8 cellular contexts compared by ENCODE assay signal in the genomic region with DNA sequence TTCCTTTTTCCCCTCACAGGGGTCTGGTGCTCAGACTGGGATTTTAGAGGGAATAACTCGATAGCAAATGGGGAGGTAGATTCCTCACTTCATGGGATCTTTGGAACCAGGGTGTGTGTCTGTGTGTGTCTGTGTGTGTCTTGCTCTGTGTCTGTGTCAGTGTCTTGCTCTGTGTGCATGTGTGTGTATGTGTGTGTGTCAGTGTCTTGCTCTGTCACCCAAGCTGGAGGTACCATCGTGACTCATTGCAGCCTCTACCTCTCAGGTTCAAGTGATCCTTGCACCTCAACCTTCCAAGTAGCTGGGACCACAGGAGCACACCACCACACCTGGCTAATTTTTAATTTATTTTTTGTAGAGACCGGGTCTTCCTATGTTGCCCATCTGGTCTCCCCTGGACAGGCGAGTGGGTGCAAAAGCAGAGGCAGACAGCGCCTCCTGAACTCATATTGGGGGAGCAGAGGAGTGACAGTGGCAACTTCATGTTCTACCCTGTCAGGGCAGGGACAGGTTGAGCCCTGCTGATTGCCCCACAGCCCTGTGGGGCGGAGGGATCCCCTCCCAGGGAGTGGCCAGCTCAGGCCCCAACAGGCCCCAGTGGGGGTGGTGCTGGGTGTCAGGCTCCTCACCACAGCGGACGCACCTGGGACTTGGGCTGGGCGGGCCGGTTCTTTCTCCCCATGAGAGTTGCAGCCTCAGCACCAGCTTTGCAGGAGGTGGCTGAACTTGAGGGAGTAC. TPM values are rescaled to one million over a fixed set of nuclear protein-coding genes. Genes with fewer than 3 reads are reported as not detected.
DNase-seq lines count a peak whose midpoint lies in the region; ATAC-seq and TF ChIP-seq lines count a peak whose summit lies in the region.

No MANE protein-coding gene starts in this region.

- no peak for TF ChIP-seq CTCF in DOHH2 (IDR thresholded peaks at IDR 0.05; ENCODE audit: low read depth, low read length, poor library complexity, severe bottlenecking)
- TF ChIP-seq CTCF in OCI-LY3 (IDR thresholded peaks at IDR 0.05; ENCODE audit: low read depth, low read length): no peak
- TF ChIP-seq CTCF in lower leg skin (IDR thresholded peaks at IDR 0.05): no peak

- H3K4me2 ChIP-seq in DOHH2 (ENCODE audit: low read length): peak overlapping the region; percentile 96
- H3K4me2 ChIP-seq in OCI-LY3 (ENCODE audit: low read length): peak overlapping the region; percentile 83

- peak overlapping the region; percentile 87 for H3K27ac ChIP-seq in DOHH2 (ENCODE audit: low read depth, low read length)
- H3K27ac ChIP-seq in OCI-LY3 (ENCODE audit: low read length): no peak overlapping the region

- intact Hi-C loops in lower leg skin (cut with DNase I; ENCODE audit: low total_unique reads): no loop called here

- no peaks in the 10 kb centered on the region; the same call in 1 of the 2 replicates for H3K79me2 ChIP-seq in DOHH2 (ENCODE audit: control insufficient read depth, low read length)
- H3K79me2 ChIP-seq in OCI-LY3 (ENCODE audit: low read length): no peaks in the 10 kb centered on the region

- H3K27me3 ChIP-seq in DOHH2 (ENCODE audit: control insufficient read depth, low read length): no peaks in the 10 kb centered on the region
- no peaks in the 10 kb centered on the region for H3K27me3 ChIP-seq in OCI-LY3 (ENCODE audit: low read depth, low read length)

- H3K9me2 ChIP-seq in DOHH2 (replicated peaks; ENCODE audit: control insufficient read depth, low read length): no peaks in the 10 kb centered on the region

- H3K4me3 ChIP-seq in DOHH2 (ENCODE audit: low read length) (peak overlapping the region; percentile 70), OCI-LY3 (ENCODE audit: low read length) (no peak overlapping the region), lower leg skin (ENCODE audit: low read depth, poor library complexity, severe bottlenecking) (no peak overlapping the region)

- no peak for TF ChIP-seq POLR2A in lower leg skin (IDR thresholded peaks at IDR 0.05)

- H3F3A ChIP-seq in DOHH2 (ENCODE audit: control insufficient read depth, insufficient read depth): peaks cover 10% of the 10 kb centered on the region

- H4K20me1 ChIP-seq in DOHH2 (ENCODE audit: control insufficient read depth, insufficient read depth, low read depth, low read length) (no peaks in the 10 kb centered on the region), OCI-LY3 (ENCODE audit: insufficient read depth, low read length) (no peaks in the 10 kb centered on the region)

- H3K4me1 ChIP-seq in DOHH2 (ENCODE audit: control insufficient read depth, low read length) (peaks cover 80% of the 10 kb centered on the region), OCI-LY3 (ENCODE audit: low read length) (peaks cover 35% of the 10 kb centered on the region)

- no peak overlapping the region for H2AFZ ChIP-seq in OCI-LY3 (ENCODE audit: low read depth, low read length)

- WGBS in lower leg skin, 2 donors: 41 to 64% methylated on average over 10 of the region's 10 CpGs

- DNase-seq in lower leg skin (ENCODE audit: low spot score in 2 of 2): peak; percentile 73 to 91
- no peak for DNase-seq in DMS53 treated with DMSO at 0.1 percent for 48 hours (lab: John Stamatoyannopoulos, UW; ENCODE audit: unreplicated experiment)
- DNase-seq in NCI-H69 (lab: John Stamatoyannopoulos, UW): no peak
- no peak for DNase-seq in SIG-M5 treated with dmso at 0.1 percent for 504 hours (lab: John Stamatoyannopoulos, UW; ENCODE audit: unreplicated experiment)
- no peak for DNase-seq in DMS114 treated with DMSO at 0.1 percent for 48 hours (lab: John Stamatoyannopoulos, UW; ENCODE audit: unreplicated experiment)

- peak overlapping the region; percentile 58; the same call in 1 of the 2 replicates for H3K9ac ChIP-seq in OCI-LY3 (ENCODE audit: low read length)

- H3K36me3 ChIP-seq in DOHH2 (ENCODE audit: control insufficient read depth, low read length) (no peaks in the 10 kb centered on the region), OCI-LY3 (replicated peaks; ENCODE audit: low read depth, low read length) (no peaks in the 10 kb centered on the region)

- H3K9me3 ChIP-seq in DOHH2 (ENCODE audit: control insufficient read depth, insufficient read depth, low read length) (no peaks in the 10 kb centered on the region), OCI-LY3 (ENCODE audit: insufficient read depth, low read length) (no peaks in the 10 kb centered on the region)

- peak; percentile 61 for ATAC-seq in GM21619 (IDR thresholded peaks at IDR 0.05; ENCODE audit: unreplicated experiment)

RNA-seq across cellular contexts. Expression of a gene that starts 10.4 kb away (rescaled TPM):
- total RNA-seq in lower leg skin: 100 to 1,000 TPM in 3 of 4 donors, 10 to 100 TPM in 1; 89.2 to 151 (median 106) TPM

RNA-seq across cellular contexts. Expression of a gene that starts 43.0 kb away (rescaled TPM):
- 10 to 100 TPM in 3 of 4 donors, 1 to 10 TPM in 1; 10.0 to 32.2 (median 22.9) TPM for total RNA-seq in lower leg skin

RNA-seq across cellular contexts. Expression of a gene that starts 43.2 kb away (rescaled TPM):
- total RNA-seq in lower leg skin: 1 to 10 TPM; 2.6 to 5.5 (median 3.9) TPM

RNA-seq across cellular contexts. Expression of a gene that starts 58.6 kb away (rescaled TPM):
- under 1 TPM in 1 of 4 donors, not detected in 3; 0.63 TPM for total RNA-seq in lower leg skin

Comparison
In these comparisons a context has a peak if more than half of its experiments do, and no peak if none do; other contexts are left out.
1. DNase-seq: peak in lower leg skin (2 of 2); none in DMS53 treated with DMSO at 0.1 percent for 48 hours (single experiment), NCI-H69 (single experiment), SIG-M5 treated with dmso at 0.1 percent for 504 hours (single experiment) and DMS114 treated with DMSO at 0.1 percent for 48 hours (single experiment).